10 cellular contexts compared by ENCODE assay signal in genomic region chr10:97612386-97612785, GRCh38. TPM values are rescaled to one million over a fixed set of nuclear protein-coding genes. Genes with fewer than 3 reads are reported as not detected.
DNase-seq lines count a peak whose midpoint lies in the region; ATAC-seq, FAIRE-seq and TF ChIP-seq lines count a peak whose summit lies in the region.
"Had no signal": no experiment of that assay in that cellular context is flagged by ENCODE, and none has a peak within 500 bp of the region (broad histone marks: within the 10 kb centered on the region; RNA-seq: fewer than 3 reads in every experiment).

No MANE protein-coding gene starts in this region.

- no peak for TF ChIP-seq CTCF in WTC11 (IDR thresholded peaks at IDR 0.05)
- TF ChIP-seq CTCF in hepatocyte (IDR thresholded peaks at IDR 0.05; ENCODE audit: poor library complexity): peak; percentile 56
- TF ChIP-seq CTCF in upper lobe of left lung (IDR thresholded peaks at IDR 0.05): peak in 5 of 6 experiments; percentile 17 to 59 (median 25)

- no peak overlapping the region; the same call in 1 of the 2 replicates for H3K27ac Mint-ChIP-seq in WTC11

- no peak for TF ChIP-seq POLR2A in upper lobe of left lung (IDR thresholded peaks at IDR 0.05)
- TF ChIP-seq POLR2A in GM12892 (IDR thresholded peaks at IDR 0.05; ENCODE audit: low read depth, low read length): no peak

- H3K4me2 ChIP-seq in hepatocyte: no peak overlapping the region

- peak; percentile 86 for ATAC-seq in WTC11
- peak in 1 of 2 donors; percentile 85 for ATAC-seq in upper lobe of left lung (ENCODE audit: low FRiP score in 2 of 2)

- H3K4me3 ChIP-seq in hepatocyte: no peak overlapping the region
- no peak overlapping the region for H3K4me3 ChIP-seq in upper lobe of left lung

- no peaks in the 10 kb centered on the region for H3K27me3 ChIP-seq in hepatocyte
- H3K27me3 ChIP-seq in upper lobe of left lung: no peaks in the 10 kb centered on the region

- H3K36me3 ChIP-seq in hepatocyte (replicated peaks; ENCODE audit: insufficient read depth, low read depth) (no peaks in the 10 kb centered on the region), upper lobe of left lung (peaks cover 0 to 2% (median 0%) of the 10 kb centered on the region in 4 donors)

- H3K27me3 Mint-ChIP-seq in WTC11 (ENCODE audit: low read depth): no peaks in the 10 kb centered on the region

- H3K27ac ChIP-seq in hepatocyte (no peak overlapping the region), upper lobe of left lung (no peak overlapping the region)

- H3K4me1 ChIP-seq in hepatocyte (ENCODE audit: insufficient read depth): no peaks in the 10 kb centered on the region
- no peaks in the 10 kb centered on the region for H3K4me1 ChIP-seq in upper lobe of left lung

- H4K20me1 ChIP-seq in hepatocyte (ENCODE audit: insufficient read depth, poor library complexity, severe bottlenecking): no peaks in the 10 kb centered on the region

- H2AFZ ChIP-seq in hepatocyte: no peak overlapping the region

- no peak for TF ChIP-seq EP300 in upper lobe of left lung (IDR thresholded peaks at IDR 0.05)

- H3K9me3 Mint-ChIP-seq in WTC11: no peaks in the 10 kb centered on the region

- H3K36me3 Mint-ChIP-seq in WTC11: no peaks in the 10 kb centered on the region

- no peaks in the 10 kb centered on the region for H3K9me3 ChIP-seq in hepatocyte (ENCODE audit: low read depth)
- H3K9me3 ChIP-seq in upper lobe of left lung: no peaks in the 10 kb centered on the region

- CTCF ChIA-PET in WTC11 (lab: Charles Lee): interaction anchor here (0.6 to 3.3 kb wide), 23 partner anchors 11 to 211 kb away, joined by 3 to 55 read pairs (median 4); partner anchors contain the start of genes ANKRD2, AVPI1, HOGA1 and RRP12

- H3K4me1 Mint-ChIP-seq in WTC11: peaks cover 14% of the 10 kb centered on the region

- POLR2A ChIA-PET in WTC11 (lab: Charles Lee): interaction anchor here (1.0 kb wide), 1 partner anchor 38 kb away, joined by 3 read pairs; no protein-coding TSS in a partner anchor

- FAIRE-seq in GM12892 (lab: Jason Lieb, UNC): no peak
- FAIRE-seq: endometrium had no signal

- peak; percentile 33 for DNase-seq in Ammon's horn (ENCODE audit: low spot score)
- DNase-seq in HPDE6-E6E7 (ENCODE audit: extremely low spot score): peak; percentile 69
- DNase-seq in WTC11 (ENCODE audit: low spot score): no peak
- peak; percentile 56 for DNase-seq in hepatocyte (ENCODE audit: low spot score)
- peak in 1 of 2 donors; percentile 26 for DNase-seq in upper lobe of left lung
- no peak for DNase-seq in stimulated activated CD4-positive, alpha-beta T cell treated with anti-CD3 and anti-CD28 coated beads, Interleukin-4, amount 100 ng/mL, for 1 hour
- no peak for DNase-seq in NK-92 treated with Interleukin-12 subunit alpha and Interleukin-12 subunit beta, amount 100 ng/mL, for 24 hours (lab: John Stamatoyannopoulos, UW)
- DNase-seq in GM12892 (ENCODE audit: insufficient read length): no peak

- no peaks in the 10 kb centered on the region for H3K9me2 ChIP-seq in hepatocyte (replicated peaks; ENCODE audit: insufficient read depth)

- WGBS in hepatocyte (ENCODE audit: low lambda C conversion rate, missing lambda C conversion rate): 56% methylated on average over 2 of the region's 2 CpGs
- 27 to 51% methylated on average over 2 of the region's 2 CpGs for WGBS in upper lobe of left lung, 2 donors

- no peaks in the 10 kb centered on the region for H3K79me2 ChIP-seq in hepatocyte

- H3K4me3 Mint-ChIP-seq in WTC11: no peak overlapping the region

TF ChIP-seq in WTC11, 78 proteins besides CTCF, POLR2A, EP300 and RAD21:
- no peak for TF ChIP-seq ETV6 (CRISPR knock-in tag; IDR thresholded peaks at IDR 0.05)
- TF ChIP-seq ZNF281 (CRISPR knock-in tag; IDR thresholded peaks at IDR 0.05): no peak
- TF ChIP-seq MAX (CRISPR knock-in tag; IDR thresholded peaks at IDR 0.05): no peak
- TF ChIP-seq, protein P1, sequence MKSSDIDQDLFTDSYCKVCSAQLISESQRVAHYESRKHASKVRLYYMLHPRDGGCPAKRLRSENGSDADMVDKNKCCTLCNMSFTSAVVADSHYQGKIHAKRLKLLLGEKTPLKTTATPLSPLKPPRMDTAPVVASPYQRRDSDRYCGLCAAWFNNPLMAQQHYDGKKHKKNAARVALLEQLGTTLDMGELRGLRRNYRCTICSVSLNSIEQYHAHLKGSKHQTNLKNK (CRISPR knock-in tag; IDR thresholded peaks at IDR 0.05): no peak
- no peak for TF ChIP-seq RELA (CRISPR knock-in tag; IDR thresholded peaks at IDR 0.05; ENCODE audit: borderline replicate concordance)
- TF ChIP-seq E2F5 (CRISPR knock-in tag; IDR thresholded peaks at IDR 0.05): no peak
- TF ChIP-seq MXD4 (CRISPR knock-in tag; IDR thresholded peaks at IDR 0.05; ENCODE audit: borderline replicate concordance): no peak
- TF ChIP-seq SOX15 (CRISPR knock-in tag; IDR thresholded peaks at IDR 0.05): no peak
- TF ChIP-seq MLX (CRISPR knock-in tag; IDR thresholded peaks at IDR 0.05): no peak

RNA-seq across cellular contexts. Expression of gene MORN4, which starts 20.9 kb away (rescaled TPM):
- total RNA-seq in WTC11 (2021) (21.8 to 27.1 TPM (median 24.0 TPM) in 3 replicates), hepatocyte (8.5 and 10.6 TPM in 2 replicates), upper lobe of left lung (1 to 10 TPM; 1.3 to 7.7 (median 3.2) TPM)
- polyA plus RNA-seq in hepatocyte: 15.6 and 18.4 TPM in 2 replicates
- 8.5 TPM for polyA plus RNA-seq in GM12892 (2012; ENCODE audit: missing spikeins)

RNA-seq across cellular contexts. Expression of gene C10orf62, which starts 22.9 kb away (rescaled TPM):
- total RNA-seq in WTC11 (2021) (0.21 to 0.34 TPM in 2 of 3 replicates, not detected in the other), hepatocyte (0.23 TPM in 1 of 2 replicates, not detected in the other), upper lobe of left lung (1 to 10 TPM in 1 of 6 donors, under 1 TPM in 1, not detected in 4; 0.20 to 7.3 TPM)
- not detected in 2 replicates for polyA plus RNA-seq in hepatocyte
- polyA plus RNA-seq in GM12892 (2012; ENCODE audit: missing spikeins): not detected

RNA-seq across cellular contexts. Expression of gene PI4K2A, which starts 28.1 kb away (rescaled TPM):
- total RNA-seq in WTC11 (2021): 18.6 to 19.6 TPM (median 19.5 TPM) in 3 replicates
- total RNA-seq in hepatocyte: 25.9 and 26.5 TPM in 2 replicates
- polyA plus RNA-seq in hepatocyte: 19.6 and 22.4 TPM in 2 replicates
- total RNA-seq in upper lobe of left lung: 10 to 100 TPM; 22.0 to 34.4 (median 28.6) TPM
- 7.2 TPM for polyA plus RNA-seq in GM12892 (2012; ENCODE audit: missing spikeins)

RNA-seq across cellular contexts. Expression of gene HOGA1, which starts 28.2 kb away (rescaled TPM):
- total RNA-seq in WTC11 (2021) (0.15 to 0.62 TPM (median 0.55 TPM) in 3 replicates), hepatocyte (4.5 and 5.8 TPM in 2 replicates), upper lobe of left lung (1 to 10 TPM in 5 of 6 donors, under 1 TPM in 1; 0.39 to 4.2 (median 1.9) TPM)
- 6.9 TPM in 2 replicates for polyA plus RNA-seq in hepatocyte
- polyA plus RNA-seq in GM12892 (2012; ENCODE audit: missing spikeins): not detected

RNA-seq across cellular contexts. Expression of gene ANKRD2, which starts 39.8 kb away (rescaled TPM):
- total RNA-seq in WTC11 (2021) (not detected in 3 replicates), hepatocyte (not detected in 2 replicates), upper lobe of left lung (1 to 10 TPM in 3 of 6 donors, under 1 TPM in 2, not detected in 1; 0.67 to 2.4 (median 1.1) TPM)
- polyA plus RNA-seq in hepatocyte: 0.15 TPM in 1 of 2 replicates, not detected in the other
- polyA plus RNA-seq in GM12892 (2012; ENCODE audit: missing spikeins): not detected
- total RNA-seq: subcutaneous adipose tissue had no signal

Comparison
In these comparisons a context has a peak if more than half of its experiments do, and no peak if none do; other contexts are left out.
1. DNase-seq: peak in Ammon's horn (single experiment), HPDE6-E6E7 (single experiment) and hepatocyte (single experiment); none in WTC11 (single experiment), stimulated activated CD4-positive, alpha-beta T cell treated with anti-CD3 and anti-CD28 coated beads, Interleukin-4, amount 100 ng/mL, for 1 hour (single experiment), NK-92 treated with Interleukin-12 subunit alpha and Interleukin-12 subunit beta, amount 100 ng/mL, for 24 hours (single experiment) and GM12892 (single experiment).